ENCODE assay signal across 8 cellular contexts in the genomic region with DNA sequence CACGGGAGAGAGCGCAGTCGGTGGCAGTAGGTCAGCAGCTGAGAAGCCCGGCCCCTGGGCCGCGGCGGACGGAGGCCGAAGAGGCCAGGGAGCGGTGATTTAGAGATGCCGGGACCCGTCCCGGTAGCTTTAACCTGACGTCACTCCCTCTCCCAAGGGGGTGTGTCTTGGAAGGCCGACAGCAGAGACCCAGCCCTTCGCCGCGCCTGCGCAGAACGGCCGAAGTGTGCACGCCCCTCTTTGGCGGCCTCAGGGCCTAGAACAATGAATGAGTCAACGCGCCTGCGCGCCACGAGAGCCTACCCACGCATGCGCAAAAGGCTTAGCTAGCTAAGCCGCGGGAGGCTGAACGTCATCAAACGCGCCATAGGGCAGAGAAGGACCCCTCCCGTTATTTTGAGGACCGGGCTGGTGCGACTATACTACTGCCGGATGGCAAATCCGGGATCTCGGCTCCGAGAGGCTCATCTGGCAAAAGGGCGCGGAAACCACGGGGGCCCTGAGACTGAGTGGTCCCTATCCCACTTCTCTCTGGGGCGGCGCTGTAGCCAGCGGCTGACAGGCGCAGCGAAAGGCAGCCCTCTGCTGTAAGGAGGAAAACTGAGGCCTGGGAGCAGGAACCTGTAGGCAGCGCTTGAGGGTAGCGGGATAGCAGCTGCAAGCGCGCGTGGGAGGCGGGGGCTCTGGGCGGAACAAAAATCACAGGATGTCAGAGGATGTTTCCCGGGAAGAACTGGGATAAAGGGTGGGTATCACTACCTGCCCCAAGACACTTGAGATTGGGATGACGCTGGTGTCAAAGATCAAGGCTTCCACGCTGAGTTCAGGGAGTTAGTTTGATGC. TPM values are rescaled to one million over a fixed set of nuclear protein-coding genes. Genes with fewer than 3 reads are reported as not detected.
DNase-seq lines count a peak whose midpoint lies in the region; ATAC-seq and TF ChIP-seq lines count a peak whose summit lies in the region.

A gene with protein sequence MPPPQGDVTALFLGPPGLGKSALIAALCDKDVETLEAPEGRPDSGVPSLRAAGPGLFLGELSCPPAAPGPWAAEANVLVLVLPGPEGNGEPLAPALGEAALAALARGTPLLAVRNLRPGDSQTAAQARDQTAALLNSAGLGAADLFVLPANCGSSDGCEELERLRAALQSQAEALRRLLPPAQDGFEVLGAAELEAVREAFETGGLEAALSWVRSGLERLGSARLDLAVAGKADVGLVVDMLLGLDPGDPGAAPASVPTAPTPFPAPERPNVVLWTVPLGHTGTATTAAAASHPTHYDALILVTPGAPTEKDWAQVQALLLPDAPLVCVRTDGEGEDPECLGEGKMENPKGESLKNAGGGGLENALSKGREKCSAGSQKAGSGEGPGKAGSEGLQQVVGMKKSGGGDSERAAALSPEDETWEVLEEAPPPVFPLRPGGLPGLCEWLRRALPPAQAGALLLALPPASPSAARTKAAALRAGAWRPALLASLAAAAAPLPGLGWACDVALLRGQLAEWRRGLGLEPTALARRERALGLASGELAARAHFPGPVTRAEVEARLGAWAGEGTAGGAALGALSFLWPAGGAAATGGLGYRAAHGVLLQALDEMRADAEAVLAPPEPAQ (minus strand): TSS at position 136 of the 843 bp plus-strand sequence. CDS start 796 bp downstream, outside the sequence.
A gene with protein sequence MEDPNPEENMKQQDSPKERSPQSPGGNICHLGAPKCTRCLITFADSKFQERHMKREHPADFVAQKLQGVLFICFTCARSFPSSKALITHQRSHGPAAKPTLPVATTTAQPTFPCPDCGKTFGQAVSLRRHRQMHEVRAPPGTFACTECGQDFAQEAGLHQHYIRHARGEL (plus strand): TSS at position 597 of the 843 bp plus-strand sequence. CDS start 514 bp downstream, outside the sequence.

- H3K27me3 Mint-ChIP-seq in natural killer cell (ENCODE audit: low read depth in 2 of 2) = no peaks in the 10 kb centered on the region

- H3K27me3 ChIP-seq in H7 (ENCODE audit: control insufficient read depth, insufficient read depth, low read length) = no peaks in the 10 kb centered on the region

- no peaks in the 10 kb centered on the region for H3K36me3 Mint-ChIP-seq in natural killer cell

- DNase-seq in ELF-1 (ENCODE audit: low read depth, low spot score) = peak; percentile 100
- DNase-seq in H7 = peak; percentile 99
- DNase-seq in M059J (ENCODE audit: low read depth) = peak; percentile 99
- DNase-seq in SHP77 (lab: John Stamatoyannopoulos, UW) = peak; percentile 98 to 99
- DNase-seq in activated effector memory CD4-positive, alpha-beta T cell treated with Interleukin-2 at 50 U/mL for 16 hours = peak; percentile 99
- peak; percentile 99 for DNase-seq in fibroblast of peridontal ligament (ENCODE audit: extremely low read depth)
- DNase-seq in natural killer cell = peak; percentile 100
- DNase-seq in stimulated activated naive CD4-positive, alpha-beta T cell treated with Interleukin-2 at 50 U/mL for 16 hours (lab: John Stamatoyannopoulos, UW) = peak; percentile 99

- H3K36me3 ChIP-seq in H7 (replicated peaks; ENCODE audit: control insufficient read depth, insufficient read depth, low read length) = peaks cover 14% of the 10 kb centered on the region

- intact Hi-C loops in natural killer cell (cut with micrococcal nuclease) = loop anchor here (1.0 to 5.0 kb wide), 5 partner anchors 21 to 149 kb away; a partner anchor contains a TSS

- peak within 1 kb of the TSS; percentile 98 to 100 for H3K27ac Mint-ChIP-seq in natural killer cell

- peaks cover 44 to 47% of the 10 kb centered on the region in 2 donors for H3K4me1 Mint-ChIP-seq in natural killer cell

- no peak for TF ChIP-seq CTCF in natural killer cell (IDR thresholded peaks at IDR 0.05)

- peak; percentile 74 to 88 (median 79) for ATAC-seq in natural killer cell

- H3K4me3 ChIP-seq in H7 (ENCODE audit: insufficient read depth, low read depth, low read length) = peak within 1 kb of the TSS; percentile 75

- H3K4me3 Mint-ChIP-seq in natural killer cell = peak within 1 kb of the TSS; percentile 97

- H3K9me3 Mint-ChIP-seq in natural killer cell = no peaks in the 10 kb centered on the region

RNA-seq across cellular contexts. Expression of the first gene that starts in this region (rescaled TPM):
- 11.2 and 16.5 TPM in 2 replicates for total RNA-seq in H7 (2014; rRNA removed; shearing (Covaris generic))
- 16.2 and 26.6 TPM in 2 replicates for total RNA-seq in M059J (2014; rRNA removed; shearing (Covaris generic))
- total RNA-seq in natural killer cell = 10 to 100 TPM; 28.5 to 43.7 (median 32.2) TPM

RNA-seq across cellular contexts. Expression of the second gene that starts in this region (rescaled TPM):
- total RNA-seq in H7 (2014; rRNA removed; shearing (Covaris generic)) = 12.3 and 18.6 TPM in 2 replicates
- 15.5 and 16.3 TPM in 2 replicates for total RNA-seq in M059J (2014; rRNA removed; shearing (Covaris generic))
- 10 to 100 TPM in 1 of 3 donors, 1 to 10 TPM in 2; 4.0 to 10.4 (median 5.8) TPM for total RNA-seq in natural killer cell

Comparison
In these comparisons a context has a peak if more than half of its experiments do, and no peak if none do; other contexts are left out.
1. Peak in every context shown above with its lines: DNase-seq, ATAC-seq and H3K4me3 ChIP-seq.